In genomic region chr21:44416193-44416592, GRCh38 we compare ENCODE assay signal across 17 cellular contexts.
"Had no signal": no experiment of that assay in that cellular context is flagged by ENCODE, and none has a peak within 500 bp of the region (broad histone marks: within the 10 kb centered on the region; RNA-seq: fewer than 3 reads in every experiment).

No MANE protein-coding gene starts in this region.

- H3K4me2 ChIP-seq: SK-N-SH had no signal

- H3K4me3 ChIP-seq: colonic mucosa, pancreas, tibial nerve had no signal

- FAIRE-seq: endothelial cell of umbilical vein, pancreas had no signal

- H3K9me3 ChIP-seq: colonic mucosa, pancreas, SK-N-SH, tibial nerve had no signal

- ATAC-seq: pancreas; stimulated activated naive B cell treated with anti-CD40 and anti-IgM and Interleukin-4, amounts not matched to agents 10 μg/mL and 1 μg/mL and 100 μg/mL, for 72 hours had no signal

- H3K27ac ChIP-seq: colonic mucosa, pancreas, tibial nerve had no signal

- H3K9ac ChIP-seq: SK-N-SH had no signal

- H3K36me3 ChIP-seq: colonic mucosa, pancreas, tibial nerve had no signal

- H3K4me1 ChIP-seq: colonic mucosa, pancreas, tibial nerve had no signal

- DNase-seq: activated CD4-positive, alpha-beta T cell treated with anti-CD3 and anti-CD28 coated beads, Interleukin-2, amount 50 U/mL, for 48 hours; activated naive CD4-positive, alpha-beta T cell; colonic mucosa; effector CD4-positive, alpha-beta T cell; foreskin fibroblast; hypothalamus; mesendoderm; SHP77; SK-N-SH; stimulated activated CD4-positive, alpha-beta T cell treated with anti-CD3 and anti-CD28 coated beads, Interleukin-15, amount 100 ng/mL, for 24 hours; stimulated activated CD4-positive, alpha-beta T cell treated with anti-CD3 and anti-CD28 coated beads, Interleukin-4, amount 100 ng/mL, for 1 hour; stimulated activated naive B cell treated with anti-CD40 and anti-IgM and Interleukin-4, amounts not matched to agents 10 μg/mL and 1 μg/mL and 100 μg/mL, for 72 hours; T-helper 1 cell; T1000 had no signal

- H3K27me3 ChIP-seq: colonic mucosa, pancreas had no signal
